8 cellular contexts compared by ENCODE assay signal in the genomic region with DNA sequence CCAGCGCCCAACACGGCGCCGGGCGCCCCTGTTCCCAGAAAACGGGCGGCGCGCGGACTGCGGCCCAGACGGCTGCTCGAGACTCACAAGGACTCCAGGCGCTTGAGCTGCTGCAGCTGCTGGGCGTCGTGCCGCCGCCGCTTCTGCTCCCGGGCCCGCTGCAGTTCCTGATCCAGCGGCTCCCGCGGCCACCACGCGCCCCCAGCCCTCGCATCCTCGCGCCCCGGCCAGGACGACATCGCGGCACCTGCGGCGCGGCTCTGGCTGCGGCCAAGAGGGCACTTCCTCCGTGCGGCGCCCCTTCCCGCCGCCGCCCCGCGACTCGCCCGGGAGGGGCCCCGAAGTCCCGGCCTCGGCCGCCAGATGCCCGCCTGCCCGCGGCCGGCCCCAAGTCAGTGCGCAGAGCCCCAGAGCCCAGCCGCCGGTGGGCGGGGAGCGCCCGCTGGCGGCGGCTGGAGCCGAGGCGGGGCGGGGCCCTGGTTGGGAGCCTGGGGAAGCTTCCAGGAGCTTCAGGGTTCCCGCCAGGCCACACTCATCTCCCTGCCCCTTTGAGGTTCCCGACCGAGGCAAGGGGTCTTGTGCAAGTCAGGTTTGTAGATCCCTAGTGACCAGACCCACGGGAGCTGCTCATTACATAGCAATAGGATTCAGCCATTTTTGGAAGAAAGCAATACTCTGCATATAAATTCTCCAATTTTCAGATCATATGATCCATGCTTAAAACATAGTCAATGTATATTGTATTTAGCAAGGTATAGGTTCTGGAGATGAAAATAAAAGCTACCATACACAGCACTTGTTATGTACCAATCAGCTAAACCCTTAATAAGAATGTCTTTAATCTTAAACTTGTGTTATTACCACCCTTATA. TPM values are rescaled to one million over a fixed set of nuclear protein-coding genes. Genes with fewer than 3 reads are reported as not detected.
A peak's percentile ranks its signal among the peaks of the same experiment; 100 is the strongest.
DNase-seq lines count a peak whose midpoint lies in the region; ATAC-seq, FAIRE-seq and TF ChIP-seq lines count a peak whose summit lies in the region.

No MANE protein-coding gene starts in this region.

- H4K20me1 ChIP-seq in astrocyte (ENCODE audit: insufficient read depth, low read length) (peaks cover 10% of the 10 kb centered on the region), Karpas-422 (ENCODE audit: insufficient read depth, low read depth, low read length) (no peaks in the 10 kb centered on the region)

- H3K36me3 ChIP-seq in astrocyte (ENCODE audit: insufficient read depth, low read length): peaks cover 2% of the 10 kb centered on the region
- no peaks in the 10 kb centered on the region for H3K36me3 ChIP-seq in Karpas-422 (ENCODE audit: insufficient read depth, low read length)

- no peaks in the 10 kb centered on the region for H3K27me3 ChIP-seq in astrocyte (ENCODE audit: insufficient read depth, low read length)
- H3K27me3 ChIP-seq in Karpas-422 (ENCODE audit: low read length): no peaks in the 10 kb centered on the region

- H3K4me1 Mint-ChIP-seq in astrocyte (ENCODE audit: low read depth, unreplicated experiment): no peaks in the 10 kb centered on the region

- H3K27me3 Mint-ChIP-seq in astrocyte (ENCODE audit: low read depth, unreplicated experiment): peaks cover 1% of the 10 kb centered on the region

- FAIRE-seq in GM12891 (lab: Jason Lieb, UNC): no peak
- FAIRE-seq in astrocyte (lab: Jason Lieb, UNC): no peak

- H3K4me2 ChIP-seq in astrocyte (ENCODE audit: low read length) (peak overlapping the region; percentile 92), Karpas-422 (ENCODE audit: low read depth, low read length, poor library complexity, severe bottlenecking) (no peak overlapping the region)

- H3K9me3 ChIP-seq in astrocyte (ENCODE audit: insufficient read depth, low read depth, low read length): no peaks in the 10 kb centered on the region
- H3K9me3 ChIP-seq in Karpas-422 (ENCODE audit: low read length): peaks cover under 1% of the 10 kb centered on the region; the same call in 1 of the 2 replicates

- peak overlapping the region; percentile 74 for H3K4me3 Mint-ChIP-seq in astrocyte (ENCODE audit: unreplicated experiment)

- no peaks in the 10 kb centered on the region for H3K9me2 ChIP-seq in Karpas-422 (replicated peaks; ENCODE audit: insufficient read depth, low read length)

- peaks cover 25% of the 10 kb centered on the region for H3K79me2 ChIP-seq in astrocyte (ENCODE audit: insufficient read depth, low read length)
- no peaks in the 10 kb centered on the region for H3K79me2 ChIP-seq in Karpas-422 (ENCODE audit: low read length)

- H2AFZ ChIP-seq in astrocyte (ENCODE audit: low read depth, low read length) (peak overlapping the region; percentile 87), Karpas-422 (ENCODE audit: low read length) (no peak overlapping the region)

- H3K27ac Mint-ChIP-seq in astrocyte (ENCODE audit: unreplicated experiment): no peak overlapping the region

- H3K4me3 ChIP-seq in astrocyte (ENCODE audit: insufficient read depth, low read depth, low read length) (peak overlapping the region; percentile 63), Karpas-422 (ENCODE audit: low read length) (no peak overlapping the region)

- no peak for TF ChIP-seq CTCF in astrocyte (IDR thresholded peaks at IDR 0.05; ENCODE audit: insufficient read depth, low read depth, low read length)

- peak overlapping the region; percentile 45 for H3K27ac ChIP-seq in astrocyte (ENCODE audit: low read depth, low read length)
- no peak overlapping the region for H3K27ac ChIP-seq in Karpas-422 (ENCODE audit: low read length)

- peaks cover 5% of the 10 kb centered on the region for H3K36me3 Mint-ChIP-seq in astrocyte (ENCODE audit: low read depth, unreplicated experiment)

- DNase-seq in GM12891 (ENCODE audit: insufficient read length, low spot score): peak; percentile 75
- DNase-seq in NCI-H1092 (lab: John Stamatoyannopoulos, UW): peak; percentile 80
- peak; percentile 41 to 65 (median 51) for DNase-seq in T-helper 2 cell
- DNase-seq in astrocyte (ENCODE audit: low read depth): peak; percentile 70
- DNase-seq in hepatic stellate cell (ENCODE audit: low spot score): peak; percentile 88
- peak; percentile 35 for DNase-seq in renal cortical epithelial cell (ENCODE audit: low read depth)
- DNase-seq in Karpas-422: no peak

- H3K4me1 ChIP-seq in astrocyte (ENCODE audit: insufficient read depth, low read length) (peaks cover 7% of the 10 kb centered on the region), Karpas-422 (ENCODE audit: low read length) (no peaks in the 10 kb centered on the region)

- no peak for TF ChIP-seq POLR2A in GM12891 (IDR thresholded peaks at IDR 0.05; ENCODE audit: low read depth, low read length)

- H3K9ac ChIP-seq in astrocyte (ENCODE audit: low read length) (peak overlapping the region; percentile 87), Karpas-422 (ENCODE audit: low read length) (no peak overlapping the region)

- peak; percentile 83 for ATAC-seq in HG02610 (IDR thresholded peaks at IDR 0.05; ENCODE audit: unreplicated experiment)

- H3K9me3 Mint-ChIP-seq in astrocyte (ENCODE audit: unreplicated experiment): peaks cover 5% of the 10 kb centered on the region

TF ChIP-seq in GM12891, 5 proteins besides CTCF, POLR2A, EP300 and RAD21:
- no peak for TF ChIP-seq TAF1 (IDR thresholded peaks at IDR 0.05; ENCODE audit: low read depth, low read length)
- no peak for TF ChIP-seq POLR2AphosphoS5 (IDR thresholded peaks at IDR 0.05; ENCODE audit: low read depth, low read length)
- no peak for TF ChIP-seq POU2F2 (IDR thresholded peaks at IDR 0.05; ENCODE audit: low read depth, low read length)

RNA-seq across cellular contexts. Expression of a gene that starts 14.2 kb away (rescaled TPM):
- 5.5 TPM for polyA plus RNA-seq in GM12891 (2012; ENCODE audit: low read depth, missing spikeins)
- total RNA-seq in astrocyte: 157 and 199 TPM in 2 replicates
- total RNA-seq in renal cortical epithelial cell: 143 and 157 TPM in 2 replicates
- total RNA-seq in Karpas-422 (2014; rRNA removed; shearing (Covaris generic); ENCODE audit: low replicate concordance): not detected in 2 replicates

RNA-seq across cellular contexts. Expression of a gene that starts 51.5 kb away (rescaled TPM):
- 10.4 TPM for polyA plus RNA-seq in GM12891 (2012; ENCODE audit: low read depth, missing spikeins)
- total RNA-seq in astrocyte: 26.2 and 26.9 TPM in 2 replicates
- total RNA-seq in renal cortical epithelial cell: 52.5 and 76.1 TPM in 2 replicates
- 17.8 and 28.6 TPM in 2 replicates for total RNA-seq in Karpas-422 (2014; rRNA removed; shearing (Covaris generic); ENCODE audit: low replicate concordance)

Comparison
In these comparisons a context has a peak if more than half of its experiments do, and no peak if none do; other contexts are left out.
1. RNA of a gene that starts 14.2 kb away (total RNA-seq): 157 to 199 TPM in astrocyte and 143 to 157 TPM in renal cortical epithelial cell; not detected in Karpas-422; every median in the first group is over 100 times any median in the second.